ENCODE assay signal across 8 cellular contexts in the genomic region with DNA sequence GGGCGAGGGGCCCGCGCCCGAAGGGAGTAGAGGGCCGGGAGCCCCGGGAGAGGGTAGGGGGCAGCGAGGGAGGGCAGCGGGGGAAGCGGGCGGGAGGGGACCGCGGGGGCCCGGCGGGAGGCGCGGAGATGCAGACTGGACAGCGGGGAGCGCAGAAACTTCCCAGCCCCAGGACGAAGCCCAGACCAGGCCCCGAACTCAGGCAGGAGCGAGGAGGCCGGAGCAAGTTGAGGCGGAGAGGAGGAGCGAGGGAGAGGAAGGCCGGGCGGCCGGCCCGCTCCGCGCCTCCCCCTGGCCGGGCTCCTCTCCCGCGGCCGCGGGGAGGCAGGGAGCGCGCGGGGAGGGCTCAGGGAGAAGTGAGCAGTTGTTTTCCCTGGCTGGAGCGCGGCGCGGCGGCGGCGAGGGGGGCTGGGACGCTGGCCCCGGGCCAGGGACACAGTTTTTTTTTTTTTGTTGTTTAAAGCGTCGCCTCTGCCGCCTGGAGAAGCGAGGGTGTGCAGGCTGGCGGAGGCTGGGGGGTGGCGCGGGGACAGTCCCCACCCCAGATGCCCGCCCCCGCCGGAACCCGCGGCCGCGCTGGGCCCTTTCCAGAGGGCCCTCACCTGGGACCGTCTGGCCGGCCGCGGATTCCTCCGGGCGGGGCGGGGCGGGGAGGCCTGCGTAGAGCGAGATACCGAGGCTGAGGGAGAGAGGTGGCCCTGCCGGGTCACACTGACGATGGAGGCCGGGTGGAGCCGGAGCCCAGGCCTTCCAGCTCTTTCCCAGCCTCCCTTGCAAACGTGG. TPM values are rescaled to one million over a fixed set of nuclear protein-coding genes. Genes with fewer than 3 reads are reported as not detected.
DNase-seq lines count a peak whose midpoint lies in the region; ATAC-seq and TF ChIP-seq lines count a peak whose summit lies in the region.

A gene (minus strand): TSS at position 358 of the 783 bp plus-strand sequence. CDS start 400 bp downstream, outside the sequence.

- H3K4me1 Mint-ChIP-seq in neural crest cell, result peaks cover 46% of the 10 kb centered on the region

- TF ChIP-seq CTCF in AG09309 (IDR thresholded peaks at IDR 0.05; ENCODE audit: control insufficient read depth, insufficient read depth, low read depth, low read length, missing control alignments) (no peak), neural crest cell (conservative IDR thresholded peaks at IDR 0.05) (no peak)

- no peaks in the 10 kb centered on the region for H3K9me3 ChIP-seq in adipocyte (ENCODE audit: control insufficient read depth, low read length)

- DNase-seq in AG09309 (ENCODE audit: low read depth) (no peak), NOMO-1 treated with DMSO at 0.1 percent for 48 hours (lab: John Stamatoyannopoulos, UW; ENCODE audit: unreplicated experiment) (peak; percentile 44), adipocyte (ENCODE audit: low read depth) (peak; percentile 91), glomerular visceral epithelial cell (ENCODE audit: extremely low spot score) (peak; percentile 83), neural crest cell (ENCODE audit: low read depth, low spot score) (no peak)

- H3K4me3 Mint-ChIP-seq in neural crest cell, result peak within 1 kb of the TSS; percentile 84

- H3K4me1 ChIP-seq in adipocyte (ENCODE audit: control insufficient read depth, insufficient read depth, low read length), result peaks cover 46% of the 10 kb centered on the region

- H3K36me3 Mint-ChIP-seq in neural crest cell (ENCODE audit: low read depth), result no peaks in the 10 kb centered on the region

- TF ChIP-seq POLR2A in GM19099 (IDR thresholded peaks at IDR 0.05; ENCODE audit: extremely low read depth, insufficient read length, low read depth), result peak; percentile 42

- H3K9me3 Mint-ChIP-seq in neural crest cell, result no peaks in the 10 kb centered on the region

- H3K36me3 ChIP-seq in adipocyte (ENCODE audit: control insufficient read depth, insufficient read depth, low read length, severe bottlenecking), result no peaks in the 10 kb centered on the region

- H3K27me3 ChIP-seq in adipocyte (replicated peaks; ENCODE audit: control insufficient read depth, insufficient read depth, low read length), result no peaks in the 10 kb centered on the region

- ATAC-seq in GM18520 (IDR thresholded peaks at IDR 0.05; ENCODE audit: unreplicated experiment) (no peak), HG03159 (IDR thresholded peaks at IDR 0.05; ENCODE audit: unreplicated experiment) (no peak)

- H3K27me3 Mint-ChIP-seq in neural crest cell (ENCODE audit: low read depth), result peaks cover 17% of the 10 kb centered on the region

- H3K4me3 ChIP-seq in AG09309 (ENCODE audit: control insufficient read depth, low read depth, low read length), result peak within 1 kb of the TSS; percentile 75
- H3K4me3 ChIP-seq in adipocyte (ENCODE audit: low read length), result peak within 1 kb of the TSS; percentile 80

- H3K27ac Mint-ChIP-seq in neural crest cell (ENCODE audit: unreplicated experiment), result peak within 1 kb of the TSS; percentile 52

- H3K9ac ChIP-seq in adipocyte (ENCODE audit: low read length), result peak within 1 kb of the TSS; percentile 86

RNA-seq across cellular contexts. Expression of the gene that starts here (rescaled TPM):
- total RNA-seq in neural crest cell, result 21.0 and 22.5 TPM in 2 replicates

Comparison
In these comparisons a context has a peak if more than half of its experiments do, and no peak if none do; other contexts are left out.
1. DNase-seq: peak in NOMO-1 treated with DMSO at 0.1 percent for 48 hours (single experiment), adipocyte (single experiment) and glomerular visceral epithelial cell (single experiment); none in AG09309 (single experiment) and neural crest cell (single experiment).